Comparison of ENCODE assay signal across 24 cellular contexts in genomic region chr12:93185369-93185741, GRCh38.
DNase-seq lines count a peak whose midpoint lies in the region; ATAC-seq, FAIRE-seq and TF ChIP-seq lines count a peak whose summit lies in the region.
"Had no signal": no experiment of that assay in that cellular context is flagged by ENCODE, and none has a peak within 500 bp of the region (broad histone marks: within the 10 kb centered on the region; RNA-seq: fewer than 3 reads in every experiment).

No MANE protein-coding gene starts in this region.

- POLR2A ChIA-PET in HepG2 (lab: Yijun Ruan, JAX), result interaction anchor here (0.6 kb wide), 1 partner anchor 17 kb away, joined by 3 read pairs; no protein-coding TSS in a partner anchor
- POLR2A ChIA-PET in OCI-LY7 (lab: Charles Lee), result interaction anchor here (0.6 to 0.8 kb wide), 5 partner anchors 11 to 230 kb away, joined by 3 read pairs; no protein-coding TSS in a partner anchor

- no peak overlapping the region for H3K4me2 ChIP-seq in HepG2 (ENCODE audit: low read depth, low read length)
- H3K4me2 ChIP-seq in OCI-LY7 (ENCODE audit: low read length), result no peak overlapping the region; the same call in 1 of the 2 replicates
- H3K4me2 ChIP-seq: SK-N-SH had no signal

- H3K4me1 ChIP-seq in HepG2 (ENCODE audit: insufficient read depth, low read length) (peaks cover 23% of the 10 kb centered on the region), right lobe of liver (no peaks in the 10 kb centered on the region), OCI-LY7 (ENCODE audit: insufficient read depth, low read length, poor library complexity, severe bottlenecking) (peaks cover 17% of the 10 kb centered on the region), right cardiac atrium (ENCODE audit: control insufficient read depth, insufficient read depth, low read length) (peaks cover 3% of the 10 kb centered on the region), tibial artery (peaks cover 4 to 32% (median 17%) of the 10 kb centered on the region in 4 donors)

- H3K27ac ChIP-seq in HepG2 (ENCODE audit: extremely low read length, insufficient read depth, low read length) (no peak overlapping the region), right lobe of liver (no peak overlapping the region), OCI-LY7 (ENCODE audit: low read depth, low read length, poor library complexity, severe bottlenecking) (no peak overlapping the region), right cardiac atrium (ENCODE audit: low read length) (peak overlapping the region; percentile 42), tibial artery (peak overlapping the region; percentile 76 to 80)
- H3K27ac ChIP-seq: brain microvascular endothelial cell had no signal

- no peaks in the 10 kb centered on the region for H3K9me3 ChIP-seq in HepG2 (ENCODE audit: low read length)
- no peaks in the 10 kb centered on the region for H3K9me3 ChIP-seq in right lobe of liver
- no peaks in the 10 kb centered on the region for H3K9me3 ChIP-seq in OCI-LY7 (ENCODE audit: low read length)
- no peaks in the 10 kb centered on the region for H3K9me3 ChIP-seq in right cardiac atrium (ENCODE audit: control insufficient read depth, low read length)
- H3K9me3 ChIP-seq in tibial artery, result no peaks in the 10 kb centered on the region
- H3K9me3 ChIP-seq: SK-N-SH had no signal

- CTCF ChIA-PET in HepG2 (lab: Yijun Ruan, JAX; ENCODE audit: low intra/inter-chr PET ratio, low total read pairs) (no interaction called here), OCI-LY7 (lab: Charles Lee; ENCODE audit: unreplicated experiment) (no interaction called here)

- TF ChIP-seq CTCF in HepG2 (CRISPR knock-in tag; IDR thresholded peaks at IDR 0.05) (no peak), right lobe of liver (IDR thresholded peaks at IDR 0.05) (no peak), OCI-LY7 (conservative IDR thresholded peaks at IDR 0.05; ENCODE audit: low read length) (no peak), tibial artery (IDR thresholded peaks at IDR 0.05) (no peak)

- H3K27me3 ChIP-seq in HepG2 (ENCODE audit: control insufficient read depth in 1 of 2, insufficient read depth in 2 of 2, low read length in 2 of 2) (peaks cover 0 to 3% of the 10 kb centered on the region in 2 experiments; a peak in 1 of 5 replicates), right lobe of liver (no peaks in the 10 kb centered on the region), right cardiac atrium (ENCODE audit: control insufficient read depth, insufficient read depth) (no peaks in the 10 kb centered on the region), tibial artery (no peaks in the 10 kb centered on the region)
- H3K27me3 ChIP-seq: brain microvascular endothelial cell had no signal

- TF ChIP-seq EP300 in HepG2 (IDR thresholded peaks at IDR 0.05; ENCODE audit: low read depth in 2 of 2, low read length in 2 of 2) (no peak), HepG2 (CRISPR knock-in tag; IDR thresholded peaks at IDR 0.05; ENCODE audit: borderline replicate concordance) (no peak)

- no peaks in the 10 kb centered on the region for H3K9me2 ChIP-seq in OCI-LY7 (ENCODE audit: insufficient read depth, low read length)
- H3K9me2 ChIP-seq: SK-N-SH had no signal

- no peak overlapping the region for H3K9ac ChIP-seq in HepG2 (ENCODE audit: insufficient read depth, low read depth, low read length)
- H3K9ac ChIP-seq: SK-N-SH had no signal

- TF ChIP-seq POLR2A in HepG2 (IDR thresholded peaks at IDR 0.05; ENCODE audit: insufficient read depth in 1 of 2, low read depth in 2 of 2, low read length in 2 of 2), result no peak
- TF ChIP-seq POLR2A in right lobe of liver (IDR thresholded peaks at IDR 0.05), result no peak

- intact Hi-C loops in HepG2 (cut with micrococcal nuclease; ENCODE audit: unreplicated experiment), result no loop called here
- intact Hi-C loops in right lobe of liver (cut with DNase I), result no loop called here
- intact Hi-C loops in OCI-LY7 (cut with micrococcal nuclease; ENCODE audit: unreplicated experiment), result no loop called here
- intact Hi-C loops in right cardiac atrium (cut with DNase I), result no loop called here
- intact Hi-C loops in tibial artery (cut with DNase I; ENCODE audit: low total_unique reads), result no loop called here

- H3K79me2 ChIP-seq in HepG2 (ENCODE audit: insufficient read depth, low read length) (no peaks in the 10 kb centered on the region), OCI-LY7 (ENCODE audit: insufficient read depth, low read depth, low read length) (no peaks in the 10 kb centered on the region)

- H3K4me3 ChIP-seq in HepG2 (replicated peaks in 1 of 3; ENCODE audit: insufficient read depth in 1 of 3, low read depth in 2 of 3, low read length in 3 of 3) (no peak overlapping the region), right lobe of liver (no peak overlapping the region), OCI-LY7 (ENCODE audit: low read depth, low read length, poor library complexity, severe bottlenecking) (no peak overlapping the region), right cardiac atrium (ENCODE audit: low read length) (no peak overlapping the region), tibial artery (no peak overlapping the region)

- H2AFZ ChIP-seq in HepG2 (ENCODE audit: low read length) (no peak overlapping the region), OCI-LY7 (ENCODE audit: low read length) (peak overlapping the region; percentile 86; the same call in 1 of the 2 replicates)

- TF ChIP-seq RAD21 in HepG2 (CRISPR knock-in tag; IDR thresholded peaks at IDR 0.05), result no peak

- DNase-seq in HepG2 (ENCODE audit: low spot score) (no peak), right lobe of liver (no peak), OCI-LY7 (ENCODE audit: low spot score) (no peak), right cardiac atrium (no peak), tibial artery (no peak), NCI-H1048 (lab: John Stamatoyannopoulos, UW) (no peak), GM19239 (ENCODE audit: insufficient read length, low spot score) (no peak)
- no peak for DNase-seq in activated CD8-positive, alpha-beta memory T cell treated with anti-CD3 and anti-CD28 coated beads for 24 hours
- DNase-seq: activated CD4-positive, alpha-beta memory T cell treated with anti-CD3 and anti-CD28 coated beads for 36 hours; activated naive CD4-positive, alpha-beta T cell treated with anti-CD3 and anti-CD28 coated beads, Interleukin-2, amount 10 ng/mL, durations not matched to agents 7 days and 5 days; amniotic stem cell; brain microvascular endothelial cell; effector CD4-positive, alpha-beta T cell; GOT3; mesendoderm; NCI-H1105; NCI-H187 treated with DMSO at 0.1 percent for 48 hours; NCI-H2171 treated with DMSO at 0.1 percent for 48 hours; NCI-H510A; SK-N-SH; stimulated activated CD4-positive, alpha-beta T cell treated with anti-CD3 and anti-CD28 coated beads, Interleukin-15, amount 100 ng/mL, for 24 hours; stimulated activated CD4-positive, alpha-beta T cell treated with anti-CD3 and anti-CD28 coated beads, Interleukin-4, amount 100 ng/mL, for 4 hours had no signal

- no peaks in the 10 kb centered on the region for H4K20me1 ChIP-seq in HepG2 (ENCODE audit: insufficient read depth, low read length)
- H4K20me1 ChIP-seq in OCI-LY7 (ENCODE audit: insufficient read depth, low read length), result no peaks in the 10 kb centered on the region

- WGBS in HepG2 (ENCODE audit: low lambda C conversion rate), result 61% methylated on average over 2 of the region's 2 CpGs
- WGBS in right lobe of liver (ENCODE audit: insufficient coverage, low coverage, low lambda C conversion rate, missing lambda C conversion rate), result 86% methylated on average over 2 of the region's 2 CpGs
- WGBS in right cardiac atrium, result 84% methylated on average over 2 of the region's 2 CpGs

- FAIRE-seq in HepG2 (lab: Jason Lieb, UNC), result no peak
- FAIRE-seq in GM19239 (lab: Jason Lieb, UNC), result no peak

- in situ Hi-C loops in HepG2 (cut with HindIII; ENCODE audit: extremely low pct_ligation_motif_present, low pct_unique_long_range_greater_than_20kb), result no loop called here

- H3K36me3 ChIP-seq in HepG2 (replicated peaks in 1 of 2; ENCODE audit: control insufficient read depth in 1 of 2, insufficient read depth in 2 of 2, low read length in 2 of 2) (no peaks in the 10 kb centered on the region), right lobe of liver (no peaks in the 10 kb centered on the region), OCI-LY7 (ENCODE audit: insufficient read depth, low read length) (no peaks in the 10 kb centered on the region), tibial artery (no peaks in the 10 kb centered on the region)
- H3K36me3 ChIP-seq: brain microvascular endothelial cell had no signal

- ATAC-seq in HepG2 (no peak), right lobe of liver (no peak), right cardiac atrium (no peak)
- ATAC-seq: activated CD4-positive, CD25-positive, alpha-beta regulatory T cell treated with anti-CD3 and anti-CD28 coated beads, Interleukin-2, amount 50 U/mL, for 24 hours; activated T-helper 17 cell treated with anti-CD3 and anti-CD28 coated beads, Interleukin-2, amount 50 U/mL, for 72 hours had no signal

- BruUV-seq in HepG2 (replicated peaks; lab: Mats Ljungman, UMichigan) (no TSS peak), OCI-LY7 (replicated peaks; lab: Mats Ljungman, UMichigan) (no TSS peak)

TF ChIP-seq in HepG2, 621 proteins besides CTCF, POLR2A, EP300 and RAD21:
- peak; percentile 41; the same call in 1 of the 2 replicates for TF ChIP-seq ZNF629 (CRISPR knock-in tag; conservative IDR thresholded peaks at IDR 0.05)
- TF ChIP-seq THAP8 (CRISPR knock-in tag; IDR thresholded peaks at IDR 0.05; ENCODE audit: borderline replicate concordance), result no peak
- no peak for TF ChIP-seq POLR2AphosphoS2 (IDR thresholded peaks at IDR 0.05; ENCODE audit: low read depth, low read length)

Comparison
In these comparisons a context has a peak if more than half of its experiments do, and no peak if none do; other contexts are left out.
1. H3K27ac ChIP-seq: peak in right cardiac atrium (single experiment) and tibial artery (2 of 2); none in HepG2 (single experiment), right lobe of liver (0 of 3) and OCI-LY7 (single experiment).